8 cellular contexts compared by ENCODE assay signal in the genomic region with DNA sequence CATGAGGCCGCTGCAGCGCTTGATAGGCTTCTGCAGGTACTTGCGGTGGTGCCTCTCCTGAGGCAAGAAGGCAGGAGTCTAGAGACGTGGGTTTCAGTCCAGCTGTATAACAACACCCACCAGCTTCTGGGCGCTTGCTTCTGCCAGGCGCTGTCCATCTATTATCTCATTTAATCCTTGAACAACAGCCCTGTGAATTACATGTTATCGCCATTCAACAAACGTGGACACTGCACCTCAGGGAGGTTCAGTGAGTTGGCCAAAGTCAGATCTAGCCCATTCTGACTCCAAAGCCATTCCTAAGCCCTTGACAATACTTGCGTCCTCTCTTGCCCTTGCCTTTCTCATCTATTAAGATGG. TPM values are rescaled to one million over a fixed set of nuclear protein-coding genes. Genes with fewer than 3 reads are reported as not detected.
DNase-seq lines count a peak whose midpoint lies in the region; ATAC-seq and TF ChIP-seq lines count a peak whose summit lies in the region.

No MANE protein-coding gene starts in this region.

- TF ChIP-seq CTCF in brain (conservative IDR thresholded peaks at IDR 0.05) (no peak), thoracic aorta (IDR thresholded peaks at IDR 0.05) (no peak)

- H3K36me3 ChIP-seq in mesodermal cell (ENCODE audit: control insufficient read depth, insufficient read depth, low read length) (no peaks in the 10 kb centered on the region), thoracic aorta (no peaks in the 10 kb centered on the region)

- H3K4me3 Mint-ChIP-seq in activated T-cell treated with anti-CD3 and anti-CD28 coated beads, Interleukin-2, amount 50 U/mL, for 24 hours = peak overlapping the region; percentile 62
- peak overlapping the region; percentile 81 to 86 (median 83) for H3K4me3 Mint-ChIP-seq in brain

- H3K4me3 ChIP-seq in mesodermal cell (ENCODE audit: extremely low read depth, insufficient read depth, low read length, poor library complexity, severe bottlenecking) (peak overlapping the region; percentile 49), thoracic aorta (peak overlapping the region; percentile 80)

- DNase-seq in activated T-cell treated with anti-CD3 and anti-CD28 coated beads, Interleukin-2, amount 50 U/mL, for 24 hours = no peak
- DNase-seq in activated T-cell treated with anti-CD3 and anti-CD28 coated beads for 4 hours (no peak), thoracic aorta (ENCODE audit: low spot score) (no peak), NCI-H2081 treated with DMSO at 0.1 percent for 48 hours (lab: John Stamatoyannopoulos, UW) (no peak), middle frontal gyrus (ENCODE audit: extremely low spot score, low spot score) (no peak), HT-29 (ENCODE audit: low spot score) (no peak)

- no peak overlapping the region for H3K27ac Mint-ChIP-seq in activated T-cell treated with anti-CD3 and anti-CD28 coated beads, Interleukin-2, amount 50 U/mL, for 24 hours
- H3K27ac Mint-ChIP-seq in brain = peak overlapping the region; percentile 48 to 87 (median 84)

- no peaks in the 10 kb centered on the region for H3K27me3 ChIP-seq in thoracic aorta (replicated peaks; ENCODE audit: insufficient read depth)

- ATAC-seq in thoracic aorta (ENCODE audit: insufficient number of reproducible peaks, low FRiP score, low read depth) = no peak

- H3K4me1 Mint-ChIP-seq in activated T-cell treated with anti-CD3 and anti-CD28 coated beads, Interleukin-2, amount 50 U/mL, for 24 hours (ENCODE audit: low read depth) = peaks cover 13% of the 10 kb centered on the region
- H3K4me1 Mint-ChIP-seq in brain = peaks cover 66% of the 10 kb centered on the region

- H3K9me3 Mint-ChIP-seq in activated T-cell treated with anti-CD3 and anti-CD28 coated beads, Interleukin-2, amount 50 U/mL, for 24 hours = no peaks in the 10 kb centered on the region
- peaks cover 0 to 6% (median 0%) of the 10 kb centered on the region in 5 experiments for H3K9me3 Mint-ChIP-seq in brain

- peaks cover 67% of the 10 kb centered on the region for H3K27me3 Mint-ChIP-seq in activated T-cell treated with anti-CD3 and anti-CD28 coated beads, Interleukin-2, amount 50 U/mL, for 24 hours
- peaks cover 26% of the 10 kb centered on the region for H3K27me3 Mint-ChIP-seq in brain

- no peaks in the 10 kb centered on the region for H3K9me3 ChIP-seq in mesodermal cell (ENCODE audit: control insufficient read depth, low read length)
- H3K9me3 ChIP-seq in thoracic aorta = no peaks in the 10 kb centered on the region

- 44 to 60% methylated on average over 8 of the region's 9 CpGs for WGBS in mesodermal cell (ENCODE audit: insufficient coverage in 2 of 2), 2 experiments

- no peaks in the 10 kb centered on the region for H3K4me1 ChIP-seq in mesodermal cell (ENCODE audit: control insufficient read depth, insufficient read depth, low read length, poor library complexity, severe bottlenecking)
- peaks cover 0 to 13% of the 10 kb centered on the region in 2 donors for H3K4me1 ChIP-seq in thoracic aorta (ENCODE audit: control insufficient read depth in 1 of 2, low read depth in 2 of 2)

- no peaks in the 10 kb centered on the region for H3K36me3 Mint-ChIP-seq in activated T-cell treated with anti-CD3 and anti-CD28 coated beads, Interleukin-2, amount 50 U/mL, for 24 hours (ENCODE audit: low read depth)
- peaks cover 8% of the 10 kb centered on the region for H3K36me3 Mint-ChIP-seq in brain

- H3K27ac ChIP-seq in mesodermal cell (ENCODE audit: low read depth, low read length, severe bottlenecking) = no peak overlapping the region
- peak overlapping the region in 1 of 2 donors; percentile 49 for H3K27ac ChIP-seq in thoracic aorta

RNA-seq across cellular contexts. Expression of a gene that starts 0.4 kb away (rescaled TPM):
- 6.2 TPM for polyA plus RNA-seq in brain (ENCODE audit: insufficient read depth, low read depth, low replicate concordance)
- polyA plus RNA-seq in mesodermal cell (2013, experiment 1 of 2) = 1.7 TPM
- 1.0 TPM for polyA plus RNA-seq in mesodermal cell (2013, experiment 2 of 2)
- 1 to 10 TPM in 1 of 2 donors, under 1 TPM in 1; 0.27 to 2.2 TPM for total RNA-seq in thoracic aorta
- not detected in 2 replicates for total RNA-seq in HT-29 (2014; rRNA removed; shearing (Covaris generic))
